1 cellular context compared by ENCODE assay signal in the genomic region with DNA sequence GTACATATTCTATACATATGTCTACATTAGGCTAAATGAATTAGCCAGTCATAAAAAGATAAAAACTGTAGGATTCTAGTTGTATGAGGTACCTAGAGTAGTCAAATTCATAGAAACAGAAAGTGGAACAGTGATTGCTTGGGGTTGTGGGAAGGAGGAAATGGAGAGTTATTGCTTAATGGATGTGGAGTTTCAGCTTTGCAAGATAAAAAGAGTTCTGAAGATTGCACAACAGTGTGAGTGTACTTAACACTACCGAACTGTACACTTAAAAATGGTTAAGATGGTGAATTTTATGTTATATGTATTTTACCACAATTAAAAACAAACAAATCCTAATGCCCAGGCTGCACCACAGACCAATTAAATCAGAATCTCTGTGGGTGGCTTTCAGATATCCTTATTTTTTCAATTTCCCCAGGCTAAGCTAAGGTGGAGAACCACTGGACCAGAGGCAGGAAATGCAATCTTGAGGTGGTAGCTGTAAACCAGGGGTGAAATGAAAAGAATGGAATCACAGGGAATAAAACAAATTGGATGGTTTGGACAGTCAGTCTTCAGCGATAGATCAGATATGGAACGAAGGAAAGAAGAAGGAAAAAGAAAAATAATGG.
TF ChIP-seq lines count a peak whose summit lies in the region.

No MANE protein-coding gene starts in this region.

TF ChIP-seq in liver, 16 proteins besides CTCF, POLR2A, EP300 and RAD21 (continued from another document):
- TF ChIP-seq, protein P1, sequence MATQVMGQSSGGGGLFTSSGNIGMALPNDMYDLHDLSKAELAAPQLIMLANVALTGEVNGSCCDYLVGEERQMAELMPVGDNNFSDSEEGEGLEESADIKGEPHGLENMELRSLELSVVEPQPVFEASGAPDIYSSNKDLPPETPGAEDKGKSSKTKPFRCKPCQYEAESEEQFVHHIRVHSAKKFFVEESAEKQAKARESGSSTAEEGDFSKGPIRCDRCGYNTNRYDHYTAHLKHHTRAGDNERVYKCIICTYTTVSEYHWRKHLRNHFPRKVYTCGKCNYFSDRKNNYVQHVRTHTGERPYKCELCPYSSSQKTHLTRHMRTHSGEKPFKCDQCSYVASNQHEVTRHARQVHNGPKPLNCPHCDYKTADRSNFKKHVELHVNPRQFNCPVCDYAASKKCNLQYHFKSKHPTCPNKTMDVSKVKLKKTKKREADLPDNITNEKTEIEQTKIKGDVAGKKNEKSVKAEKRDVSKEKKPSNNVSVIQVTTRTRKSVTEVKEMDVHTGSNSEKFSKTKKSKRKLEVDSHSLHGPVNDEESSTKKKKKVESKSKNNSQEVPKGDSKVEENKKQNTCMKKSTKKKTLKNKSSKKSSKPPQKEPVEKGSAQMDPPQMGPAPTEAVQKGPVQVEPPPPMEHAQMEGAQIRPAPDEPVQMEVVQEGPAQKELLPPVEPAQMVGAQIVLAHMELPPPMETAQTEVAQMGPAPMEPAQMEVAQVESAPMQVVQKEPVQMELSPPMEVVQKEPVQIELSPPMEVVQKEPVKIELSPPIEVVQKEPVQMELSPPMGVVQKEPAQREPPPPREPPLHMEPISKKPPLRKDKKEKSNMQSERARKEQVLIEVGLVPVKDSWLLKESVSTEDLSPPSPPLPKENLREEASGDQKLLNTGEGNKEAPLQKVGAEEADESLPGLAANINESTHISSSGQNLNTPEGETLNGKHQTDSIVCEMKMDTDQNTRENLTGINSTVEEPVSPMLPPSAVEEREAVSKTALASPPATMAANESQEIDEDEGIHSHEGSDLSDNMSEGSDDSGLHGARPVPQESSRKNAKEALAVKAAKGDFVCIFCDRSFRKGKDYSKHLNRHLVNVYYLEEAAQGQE (IDR thresholded peaks at IDR 0.05), result no peak
- no peak for TF ChIP-seq NR2F2 (IDR thresholded peaks at IDR 0.05)
- peak in 1 of 2 donors; percentile 36 for TF ChIP-seq EGR1 (IDR thresholded peaks at IDR 0.05; ENCODE audit: low read depth in 2 of 2)
